Comparison of ENCODE assay signal across 10 cellular contexts in the genomic region with DNA sequence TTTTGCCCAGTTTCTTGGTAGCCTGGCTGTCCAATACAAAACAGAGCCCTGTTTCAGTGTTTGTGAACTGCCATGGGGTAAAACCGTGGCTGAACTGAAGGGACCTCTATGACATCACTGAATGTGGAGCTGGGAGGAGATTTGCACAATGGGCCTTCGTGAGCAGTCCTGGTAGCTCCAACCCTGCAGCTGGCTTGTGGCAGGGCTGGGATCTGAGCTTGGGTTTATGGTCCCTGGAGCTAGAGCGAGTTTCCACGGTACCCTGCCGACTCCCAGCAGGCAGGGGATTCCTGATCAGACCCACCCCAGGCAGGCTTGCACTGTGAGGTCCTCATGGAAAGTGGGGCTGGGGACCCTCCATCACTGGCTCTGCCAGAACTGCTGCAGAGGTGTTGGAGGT.
"Had no signal": no experiment of that assay in that cellular context is flagged by ENCODE, and none has a peak within 500 bp of the region (broad histone marks: within the 10 kb centered on the region; RNA-seq: fewer than 3 reads in every experiment).

No MANE protein-coding gene starts in this region.

- DNase-seq: activated effector memory CD4-positive, alpha-beta T cell treated with Interleukin-2 at 50 U/mL for 16 hours; activated T-cell treated with anti-CD3 and anti-CD28 coated beads, Interleukin-2, amount 50 U/mL, for 24 hours; effector CD4-positive, alpha-beta T cell; stimulated activated CD4-positive, alpha-beta T cell treated with anti-CD3 and anti-CD28 coated beads, Interleukin-4, amount 100 ng/mL, for 4 hours; stomach; T-helper 2 cell had no signal

- H3K27ac ChIP-seq: left lung, stomach, tibial nerve had no signal

- ATAC-seq: activated CD4-positive, CD25-positive, alpha-beta regulatory T cell treated with anti-CD3 and anti-CD28 coated beads, Interleukin-2, amount 50 U/mL, for 24 hours; activated naive CD4-positive, alpha-beta T cell treated with anti-CD3 and anti-CD28 coated beads, Interleukin-2, amount 50 U/mL, for 72 hours; left lung had no signal
